19 cellular contexts compared by ENCODE assay signal in genomic region chr12:102903318-102904007, GRCh38. TPM values are rescaled to one million over a fixed set of nuclear protein-coding genes. Genes with fewer than 3 reads are reported as not detected.
"Had no signal": no experiment of that assay in that cellular context is flagged by ENCODE, and none has a peak within 500 bp of the region (broad histone marks: within the 10 kb centered on the region; RNA-seq: fewer than 3 reads in every experiment).

No MANE protein-coding gene starts in this region.

- H3K4me3 ChIP-seq: adrenal gland, gastroesophageal sphincter, hepatocyte, prostate gland, testis had no signal

- ATAC-seq: gastroesophageal sphincter, left ventricle myocardium superior, sciatic nerve had no signal

- H3K27ac ChIP-seq: adrenal gland, epithelial cell of prostate, gastroesophageal sphincter, hepatocyte, prostate gland, testis had no signal

- H3K27me3 ChIP-seq: adrenal gland, hepatocyte, testis had no signal

- DNase-seq: activated CD4-positive, alpha-beta T cell treated with anti-CD3 and anti-CD28 coated beads, Interleukin-2, amount 10 ng/mL, durations not matched to agents 7 days and 5 days; activated CD4-positive, CD25-positive, alpha-beta regulatory T cell; activated CD8-positive, alpha-beta memory T cell treated with anti-CD3 and anti-CD28 coated beads for 24 hours; activated naive CD4-positive, alpha-beta T cell treated with anti-CD3 and anti-CD28 coated beads, Interleukin-2, amount 10 ng/mL, durations not matched to agents 7 days and 5 days; caudate nucleus; cortex of kidney; effector CD8-positive, alpha-beta T cell; kidney; left ventricle myocardium superior; nephron progenitor cell; stimulated activated CD4-positive, alpha-beta T cell treated with anti-CD3 and anti-CD28 coated beads, Interleukin-2, amount 100 ng/mL, for 24 hours; testis had no signal

- H3K36me3 ChIP-seq: adrenal gland, gastroesophageal sphincter, prostate gland had no signal

- H3K4me1 ChIP-seq: adrenal gland, gastroesophageal sphincter, prostate gland, testis had no signal

- H3K9me3 ChIP-seq: adrenal gland, gastroesophageal sphincter, prostate gland, testis had no signal

RNA-seq across cellular contexts. Expression of gene PAH, which starts 13.6 kb away (rescaled TPM):
- total RNA-seq: activated CD4-positive, alpha-beta T cell treated with anti-CD3 and anti-CD28 coated beads, Interleukin-2, amount 10 ng/mL, durations not matched to agents 7 days and 5 days; left ventricle myocardium superior; mesenteric fat pad; sciatic nerve had no signal

RNA-seq across cellular contexts. Expression of gene ASCL1, which starts 54.0 kb away (rescaled TPM):
- total RNA-seq: activated CD4-positive, alpha-beta T cell treated with anti-CD3 and anti-CD28 coated beads, Interleukin-2, amount 10 ng/mL, durations not matched to agents 7 days and 5 days; kidney; left ventricle myocardium superior; mesenteric fat pad; sciatic nerve had no signal
